Comparison of ENCODE assay signal across 1 cellular context in the genomic region with DNA sequence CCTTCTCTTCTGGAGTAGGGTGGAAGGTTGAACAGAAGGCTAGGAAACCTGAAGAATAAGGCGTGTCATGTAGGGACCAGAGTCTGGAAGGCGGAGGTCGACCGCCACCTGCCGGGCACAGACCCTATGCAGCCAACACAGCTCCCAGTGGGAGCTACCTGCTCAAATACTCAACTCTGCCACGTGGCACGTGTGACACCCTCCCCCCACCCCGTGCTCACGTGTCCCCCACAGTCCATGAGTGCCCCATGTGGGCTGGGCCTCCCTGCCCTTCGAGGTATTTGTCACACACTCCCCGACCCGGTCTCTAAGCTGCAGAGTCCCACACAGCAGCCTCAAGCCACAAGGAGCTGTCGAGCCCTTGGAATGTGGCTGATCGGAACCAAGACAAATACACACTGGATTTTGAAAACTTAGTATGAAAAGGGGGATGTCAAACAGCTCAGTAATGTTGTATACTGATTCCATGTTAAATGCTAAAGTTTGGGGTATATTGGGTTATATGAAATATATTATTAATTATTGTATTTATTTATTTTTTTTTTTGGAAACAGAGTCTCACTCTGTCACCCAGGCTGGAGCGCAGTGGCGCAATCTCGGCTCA.
TF ChIP-seq lines count a peak whose summit lies in the region.

No MANE protein-coding gene starts in this region.

TF ChIP-seq in HepG2, 621 proteins besides CTCF, POLR2A, EP300 and RAD21 (continued from another document and continues in another):
- TF ChIP-seq, protein P1, sequence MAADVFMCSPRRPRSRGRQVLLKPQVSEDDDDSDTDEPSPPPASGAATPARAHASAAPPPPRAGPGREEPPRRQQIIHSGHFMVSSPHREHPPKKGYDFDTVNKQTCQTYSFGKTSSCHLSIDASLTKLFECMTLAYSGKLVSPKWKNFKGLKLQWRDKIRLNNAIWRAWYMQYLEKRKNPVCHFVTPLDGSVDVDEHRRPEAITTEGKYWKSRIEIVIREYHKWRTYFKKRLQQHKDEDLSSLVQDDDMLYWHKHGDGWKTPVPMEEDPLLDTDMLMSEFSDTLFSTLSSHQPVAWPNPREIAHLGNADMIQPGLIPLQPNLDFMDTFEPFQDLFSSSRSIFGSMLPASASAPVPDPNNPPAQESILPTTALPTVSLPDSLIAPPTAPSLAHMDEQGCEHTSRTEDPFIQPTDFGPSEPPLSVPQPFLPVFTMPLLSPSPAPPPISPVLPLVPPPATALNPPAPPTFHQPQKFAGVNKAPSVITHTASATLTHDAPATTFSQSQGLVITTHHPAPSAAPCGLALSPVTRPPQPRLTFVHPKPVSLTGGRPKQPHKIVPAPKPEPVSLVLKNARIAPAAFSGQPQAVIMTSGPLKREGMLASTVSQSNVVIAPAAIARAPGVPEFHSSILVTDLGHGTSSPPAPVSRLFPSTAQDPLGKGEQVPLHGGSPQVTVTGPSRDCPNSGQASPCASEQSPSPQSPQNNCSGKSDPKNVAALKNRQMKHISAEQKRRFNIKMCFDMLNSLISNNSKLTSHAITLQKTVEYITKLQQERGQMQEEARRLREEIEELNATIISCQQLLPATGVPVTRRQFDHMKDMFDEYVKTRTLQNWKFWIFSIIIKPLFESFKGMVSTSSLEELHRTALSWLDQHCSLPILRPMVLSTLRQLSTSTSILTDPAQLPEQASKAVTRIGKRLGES (CRISPR knock-in tag; IDR thresholded peaks at IDR 0.05; ENCODE audit: borderline replicate concordance) = peak; percentile 29; the same call in 1 of the 2 replicates
- TF ChIP-seq PAX8 (CRISPR knock-in tag; IDR thresholded peaks at IDR 0.05; ENCODE audit: borderline replicate concordance) (peak; percentile 61; the same call in 1 of the 2 replicates), KMT2A (CRISPR knock-in tag; IDR thresholded peaks at IDR 0.05) (0 out of 2 replicates have a peak, but pooled peaks have one; percentile 40), FOXK1 (CRISPR knock-in tag; IDR thresholded peaks at IDR 0.05; ENCODE audit: borderline replicate concordance, low read depth) (no peak), JDP2 (CRISPR knock-in tag; IDR thresholded peaks at IDR 0.05; ENCODE audit: borderline replicate concordance) (no peak), ZSCAN20 (CRISPR knock-in tag; IDR thresholded peaks at IDR 0.05; ENCODE audit: borderline replicate concordance) (no peak), KDM2A (CRISPR knock-in tag; IDR thresholded peaks at IDR 0.05; ENCODE audit: borderline replicate concordance, low read depth) (peak; percentile 85), NFKBIZ (CRISPR knock-in tag; IDR thresholded peaks at IDR 0.05) (no peak; the same call in 1 of the 2 replicates), ZNF552 (CRISPR knock-in tag; IDR thresholded peaks at IDR 0.05; ENCODE audit: borderline replicate concordance) (0 out of 2 replicates have a peak, but pooled peaks have one; percentile 81), TGIF2 (CRISPR knock-in tag; IDR thresholded peaks at IDR 0.05) (peak; percentile 96), POLR2AphosphoS2 (IDR thresholded peaks at IDR 0.05; ENCODE audit: low read depth, low read length) (no peak), CAMTA2 (CRISPR knock-in tag; IDR thresholded peaks at IDR 0.05; ENCODE audit: borderline replicate concordance) (no peak), ZNF143 (CRISPR knock-in tag; IDR thresholded peaks at IDR 0.05) (peak; percentile 33; the same call in 1 of the 2 replicates), NR2C2 (CRISPR knock-in tag; IDR thresholded peaks at IDR 0.05; ENCODE audit: borderline replicate concordance) (no peak), ZNF121 (CRISPR knock-in tag; IDR thresholded peaks at IDR 0.05) (no peak), CHD2 (IDR thresholded peaks at IDR 0.05; ENCODE audit: low read depth, low read length) (no peak), GTF3A (CRISPR knock-in tag; conservative IDR thresholded peaks at IDR 0.05) (no peak), ZFP90 (CRISPR knock-in tag; IDR thresholded peaks at IDR 0.05; ENCODE audit: borderline replicate concordance) (peak; percentile 57; the same call in 1 of the 2 replicates), ZNF589 (CRISPR knock-in tag; conservative IDR thresholded peaks at IDR 0.05) (0 out of 2 replicates have a peak, but pooled peaks have one; percentile 71), ZNF34 (CRISPR knock-in tag; IDR thresholded peaks at IDR 0.05; ENCODE audit: borderline replicate concordance) (no peak), MTF1 (CRISPR knock-in tag; IDR thresholded peaks at IDR 0.05) (no peak), MATR3 (CRISPR knock-in tag; IDR thresholded peaks at IDR 0.05) (no peak), ZNF605 (CRISPR knock-in tag; IDR thresholded peaks at IDR 0.05) (peak; percentile 69), TEAD3 (CRISPR knock-in tag; optimal IDR thresholded peaks at IDR 0.05; ENCODE audit: borderline replicate concordance) (peak; percentile 72), ZNF367 (CRISPR knock-in tag; IDR thresholded peaks at IDR 0.05; ENCODE audit: borderline replicate concordance) (no peak), SALL2 (CRISPR knock-in tag; IDR thresholded peaks at IDR 0.05) (peak; percentile 86), ZNF24 (IDR thresholded peaks at IDR 0.05) (no peak), KDM5B (CRISPR knock-in tag; IDR thresholded peaks at IDR 0.05; ENCODE audit: borderline replicate concordance) (peak; percentile 90), MTA3 (CRISPR knock-in tag; IDR thresholded peaks at IDR 0.05) (no peak), GFI1 (CRISPR knock-in tag; IDR thresholded peaks at IDR 0.05; ENCODE audit: borderline replicate concordance) (no peak), SNAPC2 (CRISPR knock-in tag; IDR thresholded peaks at IDR 0.05) (0 out of 2 replicates have a peak, but pooled peaks have one; percentile 73), ZSCAN29 (CRISPR knock-in tag; conservative IDR thresholded peaks at IDR 0.05) (0 out of 2 replicates have a peak, but pooled peaks have one; percentile 44), MAFK (conservative IDR thresholded peaks at IDR 0.05 in 1 of 2, IDR thresholded peaks at IDR 0.05 in 1 of 2; ENCODE audit: low read length in 2 of 2) (no peak), YEATS4 (CRISPR knock-in tag; IDR thresholded peaks at IDR 0.05; ENCODE audit: borderline replicate concordance) (peak; percentile 76; the same call in 1 of the 2 replicates), PAWR (CRISPR knock-in tag; IDR thresholded peaks at IDR 0.05; ENCODE audit: borderline replicate concordance) (no peak), ZNF101 (CRISPR knock-in tag; IDR thresholded peaks at IDR 0.05; ENCODE audit: borderline replicate concordance, low read depth) (0 out of 2 replicates have a peak, but pooled peaks have one; percentile 25), TP53 (CRISPR knock-in tag; conservative IDR thresholded peaks at IDR 0.05) (no peak), PHF21A (CRISPR knock-in tag; IDR thresholded peaks at IDR 0.05) (no peak; the same call in 1 of the 2 replicates), NAIF1 (CRISPR knock-in tag; IDR thresholded peaks at IDR 0.05; ENCODE audit: borderline replicate concordance) (no peak)
- TF ChIP-seq, protein P2, sequence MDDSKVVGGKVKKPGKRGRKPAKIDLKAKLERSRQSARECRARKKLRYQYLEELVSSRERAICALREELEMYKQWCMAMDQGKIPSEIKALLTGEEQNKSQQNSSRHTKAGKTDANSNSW (CRISPR knock-in tag; IDR thresholded peaks at IDR 0.05; ENCODE audit: borderline replicate concordance) = peak; percentile 92; the same call in 1 of the 2 replicates
- TF ChIP-seq, protein P3, sequence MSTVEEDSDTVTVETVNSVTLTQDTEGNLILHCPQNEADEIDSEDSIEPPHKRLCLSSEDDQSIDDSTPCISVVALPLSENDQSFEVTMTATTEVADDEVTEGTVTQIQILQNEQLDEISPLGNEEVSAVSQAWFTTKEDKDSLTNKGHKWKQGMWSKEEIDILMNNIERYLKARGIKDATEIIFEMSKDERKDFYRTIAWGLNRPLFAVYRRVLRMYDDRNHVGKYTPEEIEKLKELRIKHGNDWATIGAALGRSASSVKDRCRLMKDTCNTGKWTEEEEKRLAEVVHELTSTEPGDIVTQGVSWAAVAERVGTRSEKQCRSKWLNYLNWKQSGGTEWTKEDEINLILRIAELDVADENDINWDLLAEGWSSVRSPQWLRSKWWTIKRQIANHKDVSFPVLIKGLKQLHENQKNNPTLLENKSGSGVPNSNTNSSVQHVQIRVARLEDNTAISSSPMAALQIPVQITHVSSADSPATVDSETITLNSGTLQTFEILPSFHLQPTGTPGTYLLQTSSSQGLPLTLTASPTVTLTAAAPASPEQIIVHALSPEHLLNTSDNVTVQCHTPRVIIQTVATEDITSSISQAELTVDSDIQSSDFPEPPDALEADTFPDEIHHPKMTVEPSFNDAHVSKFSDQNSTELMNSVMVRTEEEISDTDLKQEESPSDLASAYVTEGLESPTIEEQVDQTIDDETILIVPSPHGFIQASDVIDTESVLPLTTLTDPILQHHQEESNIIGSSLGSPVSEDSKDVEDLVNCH (CRISPR knock-in tag; IDR thresholded peaks at IDR 0.05) = no peak
- TF ChIP-seq, protein P4, sequence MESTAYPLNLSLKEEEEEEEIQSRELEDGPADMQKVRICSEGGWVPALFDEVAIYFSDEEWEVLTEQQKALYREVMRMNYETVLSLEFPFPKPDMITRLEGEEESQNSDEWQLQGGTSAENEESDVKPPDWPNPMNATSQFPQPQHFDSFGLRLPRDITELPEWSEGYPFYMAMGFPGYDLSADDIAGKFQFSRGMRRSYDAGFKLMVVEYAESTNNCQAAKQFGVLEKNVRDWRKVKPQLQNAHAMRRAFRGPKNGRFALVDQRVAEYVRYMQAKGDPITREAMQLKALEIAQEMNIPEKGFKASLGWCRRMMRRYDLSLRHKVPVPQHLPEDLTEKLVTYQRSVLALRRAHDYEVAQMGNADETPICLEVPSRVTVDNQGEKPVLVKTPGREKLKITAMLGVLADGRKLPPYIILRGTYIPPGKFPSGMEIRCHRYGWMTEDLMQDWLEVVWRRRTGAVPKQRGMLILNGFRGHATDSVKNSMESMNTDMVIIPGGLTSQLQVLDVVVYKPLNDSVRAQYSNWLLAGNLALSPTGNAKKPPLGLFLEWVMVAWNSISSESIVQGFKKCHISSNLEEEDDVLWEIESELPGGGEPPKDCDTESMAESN (CRISPR knock-in tag; conservative IDR thresholded peaks at IDR 0.05) = peak; percentile 56; the same call in 1 of the 2 replicates
- TF ChIP-seq, protein P5, sequence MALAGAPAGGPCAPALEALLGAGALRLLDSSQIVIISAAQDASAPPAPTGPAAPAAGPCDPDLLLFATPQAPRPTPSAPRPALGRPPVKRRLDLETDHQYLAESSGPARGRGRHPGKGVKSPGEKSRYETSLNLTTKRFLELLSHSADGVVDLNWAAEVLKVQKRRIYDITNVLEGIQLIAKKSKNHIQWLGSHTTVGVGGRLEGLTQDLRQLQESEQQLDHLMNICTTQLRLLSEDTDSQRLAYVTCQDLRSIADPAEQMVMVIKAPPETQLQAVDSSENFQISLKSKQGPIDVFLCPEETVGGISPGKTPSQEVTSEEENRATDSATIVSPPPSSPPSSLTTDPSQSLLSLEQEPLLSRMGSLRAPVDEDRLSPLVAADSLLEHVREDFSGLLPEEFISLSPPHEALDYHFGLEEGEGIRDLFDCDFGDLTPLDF (CRISPR knock-in tag; IDR thresholded peaks at IDR 0.05) = no peak
- TF ChIP-seq, protein P6, sequence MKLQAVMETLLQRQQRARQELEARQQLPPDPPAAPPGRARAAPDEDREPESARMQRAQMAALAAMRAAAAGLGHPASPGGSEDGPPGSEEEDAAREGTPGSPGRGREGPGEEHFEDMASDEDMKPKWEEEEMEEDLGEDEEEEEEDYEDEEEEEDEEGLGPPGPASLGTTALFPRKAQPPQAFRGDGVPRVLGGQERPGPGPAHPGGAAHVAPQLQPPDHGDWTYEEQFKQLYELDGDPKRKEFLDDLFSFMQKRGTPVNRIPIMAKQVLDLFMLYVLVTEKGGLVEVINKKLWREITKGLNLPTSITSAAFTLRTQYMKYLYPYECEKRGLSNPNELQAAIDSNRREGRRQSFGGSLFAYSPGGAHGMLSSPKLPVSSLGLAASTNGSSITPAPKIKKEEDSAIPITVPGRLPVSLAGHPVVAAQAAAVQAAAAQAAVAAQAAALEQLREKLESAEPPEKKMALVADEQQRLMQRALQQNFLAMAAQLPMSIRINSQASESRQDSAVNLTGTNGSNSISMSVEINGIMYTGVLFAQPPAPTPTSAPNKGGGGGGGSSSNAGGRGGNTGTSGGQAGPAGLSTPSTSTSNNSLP (IDR thresholded peaks at IDR 0.05; ENCODE audit: low read depth, low read length) = no peak
- TF ChIP-seq, protein P7, sequence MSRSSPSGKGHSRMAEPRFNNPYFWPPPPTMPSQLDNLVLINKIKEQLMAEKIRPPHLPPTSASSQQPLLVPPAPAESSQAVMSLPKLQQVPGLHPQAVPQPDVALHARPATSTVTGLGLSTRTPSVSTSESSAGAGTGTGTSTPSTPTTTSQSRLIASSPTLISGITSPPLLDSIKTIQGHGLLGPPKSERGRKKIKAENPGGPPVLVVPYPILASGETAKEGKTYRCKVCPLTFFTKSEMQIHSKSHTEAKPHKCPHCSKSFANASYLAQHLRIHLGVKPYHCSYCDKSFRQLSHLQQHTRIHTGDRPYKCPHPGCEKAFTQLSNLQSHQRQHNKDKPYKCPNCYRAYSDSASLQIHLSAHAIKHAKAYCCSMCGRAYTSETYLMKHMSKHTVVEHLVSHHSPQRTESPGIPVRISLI (CRISPR knock-in tag; IDR thresholded peaks at IDR 0.05; ENCODE audit: borderline replicate concordance) = no peak
- TF ChIP-seq, protein P8, sequence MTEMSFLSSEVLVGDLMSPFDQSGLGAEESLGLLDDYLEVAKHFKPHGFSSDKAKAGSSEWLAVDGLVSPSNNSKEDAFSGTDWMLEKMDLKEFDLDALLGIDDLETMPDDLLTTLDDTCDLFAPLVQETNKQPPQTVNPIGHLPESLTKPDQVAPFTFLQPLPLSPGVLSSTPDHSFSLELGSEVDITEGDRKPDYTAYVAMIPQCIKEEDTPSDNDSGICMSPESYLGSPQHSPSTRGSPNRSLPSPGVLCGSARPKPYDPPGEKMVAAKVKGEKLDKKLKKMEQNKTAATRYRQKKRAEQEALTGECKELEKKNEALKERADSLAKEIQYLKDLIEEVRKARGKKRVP (CRISPR knock-in tag; IDR thresholded peaks at IDR 0.05) = peak in 1 of 2 experiments; percentile 57; a peak in 1 of 4 replicates
- TF ChIP-seq, protein P9, sequence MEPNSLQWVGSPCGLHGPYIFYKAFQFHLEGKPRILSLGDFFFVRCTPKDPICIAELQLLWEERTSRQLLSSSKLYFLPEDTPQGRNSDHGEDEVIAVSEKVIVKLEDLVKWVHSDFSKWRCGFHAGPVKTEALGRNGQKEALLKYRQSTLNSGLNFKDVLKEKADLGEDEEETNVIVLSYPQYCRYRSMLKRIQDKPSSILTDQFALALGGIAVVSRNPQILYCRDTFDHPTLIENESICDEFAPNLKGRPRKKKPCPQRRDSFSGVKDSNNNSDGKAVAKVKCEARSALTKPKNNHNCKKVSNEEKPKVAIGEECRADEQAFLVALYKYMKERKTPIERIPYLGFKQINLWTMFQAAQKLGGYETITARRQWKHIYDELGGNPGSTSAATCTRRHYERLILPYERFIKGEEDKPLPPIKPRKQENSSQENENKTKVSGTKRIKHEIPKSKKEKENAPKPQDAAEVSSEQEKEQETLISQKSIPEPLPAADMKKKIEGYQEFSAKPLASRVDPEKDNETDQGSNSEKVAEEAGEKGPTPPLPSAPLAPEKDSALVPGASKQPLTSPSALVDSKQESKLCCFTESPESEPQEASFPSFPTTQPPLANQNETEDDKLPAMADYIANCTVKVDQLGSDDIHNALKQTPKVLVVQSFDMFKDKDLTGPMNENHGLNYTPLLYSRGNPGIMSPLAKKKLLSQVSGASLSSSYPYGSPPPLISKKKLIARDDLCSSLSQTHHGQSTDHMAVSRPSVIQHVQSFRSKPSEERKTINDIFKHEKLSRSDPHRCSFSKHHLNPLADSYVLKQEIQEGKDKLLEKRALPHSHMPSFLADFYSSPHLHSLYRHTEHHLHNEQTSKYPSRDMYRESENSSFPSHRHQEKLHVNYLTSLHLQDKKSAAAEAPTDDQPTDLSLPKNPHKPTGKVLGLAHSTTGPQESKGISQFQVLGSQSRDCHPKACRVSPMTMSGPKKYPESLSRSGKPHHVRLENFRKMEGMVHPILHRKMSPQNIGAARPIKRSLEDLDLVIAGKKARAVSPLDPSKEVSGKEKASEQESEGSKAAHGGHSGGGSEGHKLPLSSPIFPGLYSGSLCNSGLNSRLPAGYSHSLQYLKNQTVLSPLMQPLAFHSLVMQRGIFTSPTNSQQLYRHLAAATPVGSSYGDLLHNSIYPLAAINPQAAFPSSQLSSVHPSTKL (CRISPR knock-in tag; IDR thresholded peaks at IDR 0.05) = peak; percentile 68
